In the genomic region with DNA sequence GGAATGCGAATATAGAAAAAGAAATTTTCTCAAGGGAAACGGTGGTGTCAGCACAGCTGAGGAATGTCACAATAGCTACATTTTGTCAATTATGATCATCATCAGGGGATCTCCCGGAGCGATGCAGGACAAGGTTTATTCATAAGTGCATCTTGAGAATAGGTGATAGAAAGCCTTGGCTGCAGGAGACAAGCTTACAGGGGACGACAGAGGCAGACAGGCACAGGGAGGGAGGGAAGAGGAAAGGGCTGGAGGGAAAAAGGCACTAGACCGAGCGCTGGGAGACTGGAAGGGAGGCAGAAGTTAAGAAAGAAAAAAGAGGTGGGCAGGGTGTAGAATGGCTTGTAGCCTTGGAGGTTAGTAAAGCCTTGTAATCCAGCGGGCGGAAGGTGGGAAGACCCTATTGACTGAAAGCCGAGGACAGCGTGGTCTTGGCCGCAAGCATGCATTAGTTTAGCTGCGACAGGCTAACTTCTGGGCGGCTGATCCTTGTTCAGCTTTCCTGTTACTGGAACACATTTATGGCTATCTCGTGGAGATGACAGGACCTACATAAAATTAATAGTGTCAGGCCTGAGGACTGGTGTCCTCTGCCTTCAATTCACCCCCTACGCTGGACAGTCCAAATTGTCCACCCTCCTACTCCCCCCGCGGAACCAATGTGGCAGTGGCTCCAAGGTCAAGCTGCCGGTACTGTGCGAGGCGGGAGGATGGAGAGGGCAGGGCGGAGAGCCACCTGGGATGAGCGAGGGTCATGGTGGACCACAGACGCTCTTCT, we compare ENCODE assay signal across 8 cellular contexts. TPM values are rescaled to one million over a fixed set of nuclear protein-coding genes. Genes with fewer than 3 reads are reported as not detected.
DNase-seq lines count a peak whose midpoint lies in the region; ATAC-seq and TF ChIP-seq lines count a peak whose summit lies in the region.

No MANE protein-coding gene starts in this region.

- H3K9me3 ChIP-seq in lung (ENCODE audit: control insufficient read depth in 2 of 2, insufficient read depth in 1 of 2, low read length in 1 of 2) = no peaks in the 10 kb centered on the region

- DNase-seq in AG20443 (ENCODE audit: low spot score) (peak; percentile 33), NCI-H146 (lab: John Stamatoyannopoulos, UW) (peak; percentile 39), lung (ENCODE audit: low spot score) (no peak), NCI-H2107 treated with DMSO at 0.1 percent for 48 hours (lab: John Stamatoyannopoulos, UW; ENCODE audit: unreplicated experiment) (no peak), NOMO-1 treated with DMSO at 0.1 percent for 48 hours (lab: John Stamatoyannopoulos, UW; ENCODE audit: unreplicated experiment) (no peak)
- DNase-seq in stimulated activated naive CD4-positive, alpha-beta T cell treated with Interleukin-2 at 50 U/mL for 16 hours (lab: John Stamatoyannopoulos, UW) = no peak

- peaks cover 0 to 4% of the 10 kb centered on the region in 2 donors for H3K4me1 ChIP-seq in lung (ENCODE audit: control insufficient read depth in 2 of 2, insufficient read depth in 2 of 2, low read length in 2 of 2)

- ATAC-seq in lung (ENCODE audit: insufficient read depth, low FRiP score) = no peak

- no peaks in the 10 kb centered on the region for H3K27me3 ChIP-seq in lung (ENCODE audit: control insufficient read depth, insufficient read depth)

- H3K36me3 ChIP-seq in lung (ENCODE audit: control insufficient read depth in 2 of 2, insufficient read depth in 2 of 2, low read length in 2 of 2) = no peaks in the 10 kb centered on the region

- peak overlapping the region; percentile 41 for H3K4me3 ChIP-seq in lung

- 16 to 20% methylated on average over 24 of the region's 24 CpGs for WGBS in lung, 2 donors

- TF ChIP-seq CTCF in lung (IDR thresholded peaks at IDR 0.05; ENCODE audit: control extremely low read depth, extremely low read depth) = no peak

- H3K27ac ChIP-seq in cingulate gyrus (ENCODE audit: low read depth, low read length) = peak overlapping the region; percentile 90
- peak overlapping the region in 1 of 2 donors; percentile 73 for H3K27ac ChIP-seq in lung (ENCODE audit: low read depth in 1 of 2, low read length in 1 of 2)
- H3K27ac ChIP-seq in temporal lobe (ENCODE audit: low read depth, low read length) = peak overlapping the region; percentile 90

RNA-seq across cellular contexts. Expression of a gene that starts 1.5 kb away (rescaled TPM):
- total RNA-seq in lung = 10 to 100 TPM; 20.1 to 43.2 TPM
- 1 to 10 TPM; 3.9 to 4.5 TPM for polyA plus RNA-seq in lung
- total RNA-seq in temporal lobe = 134 TPM

Comparison
In these comparisons a context has a peak if more than half of its experiments do, and no peak if none do; other contexts are left out.
1. DNase-seq: peak in AG20443 (single experiment) and NCI-H146 (single experiment); none in lung (single experiment), NCI-H2107 treated with DMSO at 0.1 percent for 48 hours (single experiment), stimulated activated naive CD4-positive, alpha-beta T cell treated with Interleukin-2 at 50 U/mL for 16 hours (single experiment) and NOMO-1 treated with DMSO at 0.1 percent for 48 hours (single experiment).